10 cellular contexts compared by ENCODE assay signal in the genomic region with DNA sequence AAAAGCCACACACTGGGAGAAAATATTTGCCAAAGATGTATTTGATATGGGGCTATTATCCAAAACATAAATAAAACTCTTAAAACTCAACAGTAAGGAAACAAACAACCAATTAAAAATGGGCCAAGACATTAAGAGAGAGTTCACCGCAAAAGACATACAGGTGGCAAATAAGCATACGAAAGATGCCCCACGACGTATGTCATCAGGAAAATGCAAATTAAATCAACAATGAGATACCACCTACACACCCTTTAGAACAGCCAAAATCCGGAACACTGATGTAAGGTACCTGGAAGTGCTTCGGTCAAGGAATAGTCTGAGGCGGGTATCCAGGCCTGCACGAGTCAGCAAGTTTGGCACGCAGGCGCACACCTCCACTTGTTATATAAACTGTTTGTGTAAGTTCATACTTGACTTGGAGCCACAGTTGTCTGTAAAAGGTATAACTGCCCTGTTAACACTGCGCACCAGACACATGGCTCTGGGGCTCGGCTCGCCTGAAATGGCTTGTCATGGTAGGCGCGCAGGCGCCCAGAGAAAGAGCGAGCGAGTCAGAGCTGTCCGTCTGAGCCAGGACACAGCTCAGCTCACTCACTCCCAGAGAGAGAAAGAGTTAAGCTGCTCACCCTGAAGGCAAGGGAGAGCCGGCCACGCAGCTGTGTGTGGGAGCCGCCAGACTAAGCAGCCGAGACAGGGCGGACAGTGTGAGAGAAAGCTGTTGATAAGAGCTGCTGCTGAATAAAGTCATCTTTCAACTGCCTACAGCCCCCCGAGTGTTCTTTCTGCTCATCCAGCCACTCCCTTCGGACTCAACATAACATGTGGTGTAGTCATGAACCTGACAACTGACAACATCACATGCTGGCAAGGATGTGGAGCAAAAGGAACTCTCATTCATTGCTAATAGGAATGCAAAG.
A peak's percentile ranks its signal among the peaks of the same experiment; 100 is the strongest.
DNase-seq lines count a peak whose midpoint lies in the region; ATAC-seq, FAIRE-seq and TF ChIP-seq lines count a peak whose summit lies in the region.
"Had no signal": no experiment of that assay in that cellular context is flagged by ENCODE, and none has a peak within 500 bp of the region (broad histone marks: within the 10 kb centered on the region; RNA-seq: fewer than 3 reads in every experiment).

No MANE protein-coding gene starts in this region.

- intact Hi-C loops in Calu3 (cut with micrococcal nuclease; ENCODE audit: unreplicated experiment): no loop called here

- H3K4me1 ChIP-seq in SJCRH30: peaks cover 12% of the 10 kb centered on the region
- no peaks in the 10 kb centered on the region for H3K4me1 ChIP-seq in osteoblast (ENCODE audit: insufficient read depth, low read length)
- H3K4me1 ChIP-seq: BLaER1 treated with 17β-estradiol and CSF1 and Interleukin-3, amounts not matched to agents 10 nM and 100 nM had no signal

- no peaks in the 10 kb centered on the region for H3K27me3 Mint-ChIP-seq in Calu3 (ENCODE audit: unreplicated experiment)

- H3K27me3 ChIP-seq in SJCRH30 (no peaks in the 10 kb centered on the region), osteoblast (ENCODE audit: insufficient read depth, low read length) (peaks cover 18% of the 10 kb centered on the region)
- H3K27me3 ChIP-seq: BLaER1 treated with 17β-estradiol and CSF1 and Interleukin-3, amounts not matched to agents 10 nM and 100 nM had no signal

- H3K4me3 ChIP-seq in SJCRH30: peak overlapping the region; percentile 52
- H3K4me3 ChIP-seq in fibroblast of the aortic adventitia (ENCODE audit: low read depth, low read length): peak overlapping the region; percentile 40
- peak overlapping the region; percentile 11 for H3K4me3 ChIP-seq in osteoblast (ENCODE audit: insufficient read depth, low read length)
- H3K4me3 ChIP-seq: BLaER1 treated with 17β-estradiol and CSF1 and Interleukin-3, amounts not matched to agents 10 nM and 100 nM had no signal

- H3K79me2 ChIP-seq in osteoblast (ENCODE audit: insufficient read depth, low read length): no peaks in the 10 kb centered on the region

- peak; percentile 69 for DNase-seq in AG08396 (ENCODE audit: low spot score)
- peak; percentile 89 to 94 for DNase-seq in SJCRH30
- peak; percentile 79 for DNase-seq in fibroblast of the aortic adventitia (ENCODE audit: low read depth)
- no peak for DNase-seq in osteoblast (ENCODE audit: insufficient read length, low spot score, missing footprints)
- no peak for DNase-seq in Calu3
- no peak for DNase-seq in D721Med (ENCODE audit: insufficient read length, low spot score)
- DNase-seq: activated CD8-positive, alpha-beta memory T cell treated with anti-CD3 and anti-CD28 coated beads, Interleukin-2, amount 50 U/mL, for 4 hours had no signal

- no peak overlapping the region for H3K4me3 Mint-ChIP-seq in Calu3 (ENCODE audit: low read depth, unreplicated experiment)

- peak overlapping the region; percentile 42 for H2AFZ ChIP-seq in osteoblast (ENCODE audit: low read length)

- H3K27ac ChIP-seq in SJCRH30: peak overlapping the region; percentile 31
- H3K27ac ChIP-seq in osteoblast (ENCODE audit: low read depth, low read length): no peak overlapping the region
- H3K27ac ChIP-seq: BLaER1 treated with 17β-estradiol and CSF1 and Interleukin-3, amounts not matched to agents 10 nM and 100 nM had no signal

- peak overlapping the region; percentile 43 for H3K4me2 ChIP-seq in osteoblast (ENCODE audit: insufficient read depth, low read length)
- H3K4me2 ChIP-seq: BLaER1 treated with 17β-estradiol and CSF1 and Interleukin-3, amounts not matched to agents 10 nM and 100 nM had no signal

- H3K27ac Mint-ChIP-seq in Calu3 (ENCODE audit: unreplicated experiment): no peak overlapping the region

- H3K36me3 ChIP-seq in SJCRH30: no peaks in the 10 kb centered on the region
- H3K36me3 ChIP-seq in osteoblast (ENCODE audit: insufficient read depth, low read length): no peaks in the 10 kb centered on the region
- H3K36me3 ChIP-seq: BLaER1 treated with 17β-estradiol and CSF1 and Interleukin-3, amounts not matched to agents 10 nM and 100 nM had no signal

- no TSS peak for BruUV-seq in Calu3 (replicated peaks; lab: Mats Ljungman, UMichigan)

- no peak for ATAC-seq in HG02973 (IDR thresholded peaks at IDR 0.05; ENCODE audit: unreplicated experiment)
- no peak for ATAC-seq in HG03378 (IDR thresholded peaks at IDR 0.05; ENCODE audit: unreplicated experiment)

- CTCF ChIA-PET in Calu3 (lab: Charles Lee): interaction anchor here (0.6 kb wide), 1 partner anchor 439 kb away, joined by 3 read pairs; no protein-coding TSS in a partner anchor

- no peaks in the 10 kb centered on the region for H3K9me3 ChIP-seq in SJCRH30 (replicated peaks)
- H3K9me3 ChIP-seq in osteoblast (ENCODE audit: low read depth, low read length): no peaks in the 10 kb centered on the region
- H3K9me3 ChIP-seq: BLaER1 treated with 17β-estradiol and CSF1 and Interleukin-3, amounts not matched to agents 10 nM and 100 nM had no signal

- H3K36me3 Mint-ChIP-seq in Calu3 (ENCODE audit: insufficient read depth, unreplicated experiment): no peaks in the 10 kb centered on the region

- H3K4me1 Mint-ChIP-seq in Calu3 (ENCODE audit: low read depth, unreplicated experiment): no peaks in the 10 kb centered on the region

- FAIRE-seq in D721Med (lab: Jason Lieb, UNC): no peak

- no peaks in the 10 kb centered on the region for H3K9me3 Mint-ChIP-seq in Calu3 (ENCODE audit: low read depth, unreplicated experiment)

- no peak for TF ChIP-seq CTCF in fibroblast of the aortic adventitia (IDR thresholded peaks at IDR 0.05; ENCODE audit: insufficient read depth, low read length)
- no peak for TF ChIP-seq CTCF in osteoblast (IDR thresholded peaks at IDR 0.05; ENCODE audit: extremely low read depth, low read depth, low read length)
- no peak for TF ChIP-seq CTCF in Calu3 (IDR thresholded peaks at IDR 0.05; ENCODE audit: unreplicated experiment)
- no peak for TF ChIP-seq CTCF in D721Med (IDR thresholded peaks at IDR 0.05; ENCODE audit: insufficient read depth, missing control alignments)

- no peaks in the 10 kb centered on the region for H4K20me1 ChIP-seq in osteoblast (ENCODE audit: insufficient read depth, low read length)
- H4K20me1 ChIP-seq: BLaER1 treated with 17β-estradiol and CSF1 and Interleukin-3, amounts not matched to agents 10 nM and 100 nM had no signal

Comparison
In these comparisons a context has a peak if more than half of its experiments do, and no peak if none do; other contexts are left out.
1. DNase-seq: peak in AG08396 (single experiment), SJCRH30 (2 of 2) and fibroblast of the aortic adventitia (single experiment); none in osteoblast (single experiment), Calu3 (single experiment) and D721Med (single experiment).
2. Peak in every context shown above with its lines, with median percentiles within 50 percentile points of each other: H3K4me3 ChIP-seq.